In the genomic region with DNA sequence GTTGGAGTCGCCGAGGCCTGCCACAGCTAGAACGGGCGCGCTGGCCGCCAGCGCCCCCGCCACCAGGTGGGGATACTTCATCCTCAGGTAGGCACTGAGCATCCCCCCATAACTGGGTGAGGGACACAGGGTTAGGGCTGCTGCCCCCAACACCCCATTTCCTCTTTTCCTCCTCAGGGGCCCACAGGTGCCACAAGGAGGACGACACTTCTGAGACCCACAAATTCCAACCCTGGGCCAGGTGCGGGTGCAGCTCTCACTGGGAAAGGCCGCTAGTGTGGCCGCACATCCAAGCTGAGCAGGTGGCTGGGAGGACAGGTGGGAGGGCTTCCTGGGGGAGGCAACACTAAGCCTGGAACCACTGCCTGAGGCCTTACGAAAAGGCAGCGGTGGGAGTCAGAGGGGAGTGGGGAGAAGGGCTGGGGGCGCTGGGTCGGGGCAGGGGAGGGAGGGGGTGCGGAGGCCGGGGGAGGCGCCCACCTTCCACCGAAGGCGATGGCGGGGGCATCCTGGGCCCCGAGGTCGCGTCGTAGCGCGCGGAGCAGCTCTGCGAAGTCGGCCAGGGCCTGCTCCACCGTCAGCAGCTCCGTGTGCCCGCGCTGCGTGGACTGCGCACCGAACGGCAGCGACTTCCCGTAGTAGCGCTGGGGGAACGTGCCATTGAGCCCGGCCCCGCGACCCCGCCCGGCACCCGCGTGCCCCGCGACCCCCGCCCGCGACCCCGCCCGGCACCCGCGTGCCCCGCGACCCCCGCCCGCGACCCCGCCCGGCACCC, we compare ENCODE assay signal across 8 cellular contexts. TPM values are rescaled to one million over a fixed set of nuclear protein-coding genes. Genes with fewer than 3 reads are reported as not detected.
DNase-seq lines count a peak whose midpoint lies in the region; ATAC-seq and TF ChIP-seq lines count a peak whose summit lies in the region.

No MANE protein-coding gene starts in this region.

- peak; percentile 41 to 45 for ATAC-seq in activated T-cell treated with anti-CD3 and anti-CD28 coated beads, Interleukin-2, amount 50 U/mL, for 4 hours
- ATAC-seq in aorta (ENCODE audit: low FRiP score) (no peak), HG02571 (IDR thresholded peaks at IDR 0.05; ENCODE audit: unreplicated experiment) (no peak)

- H3K9me3 Mint-ChIP-seq in activated T-cell treated with anti-CD3 and anti-CD28 coated beads, Interleukin-2, amount 50 U/mL, for 4 hours, result no peaks in the 10 kb centered on the region

- H3K27me3 Mint-ChIP-seq in activated T-cell treated with anti-CD3 and anti-CD28 coated beads, Interleukin-2, amount 50 U/mL, for 4 hours (ENCODE audit: low read depth), result no peaks in the 10 kb centered on the region

- DNase-seq in stimulated activated CD4-positive, alpha-beta T cell treated with anti-CD3 and anti-CD28 coated beads, Interleukin-15, amount 100 ng/mL, for 24 hours, result peak; percentile 55
- DNase-seq in stimulated activated CD4-positive, alpha-beta T cell treated with anti-CD3 and anti-CD28 coated beads, Interleukin-12 subunit alpha, Interleukin-12 subunit beta, amount 100 ng/mL, for 4 hours, result no peak
- DNase-seq in activated T-cell treated with anti-CD3 and anti-CD28 coated beads, Interleukin-2, amount 50 U/mL, for 4 hours, result peak; percentile 29
- DNase-seq in hepatocyte (ENCODE audit: low spot score), result no peak
- no peak for DNase-seq in aorta
- DNase-seq in kidney tubule cell (ENCODE audit: low spot score), result no peak
- DNase-seq in NCI-H446 (lab: John Stamatoyannopoulos, UW), result no peak

- H3K36me3 Mint-ChIP-seq in activated T-cell treated with anti-CD3 and anti-CD28 coated beads, Interleukin-2, amount 50 U/mL, for 4 hours (ENCODE audit: insufficient read depth), result peaks cover 4% of the 10 kb centered on the region

- WGBS in hepatocyte (ENCODE audit: low lambda C conversion rate, missing lambda C conversion rate), result 91% methylated on average over 12 of the region's 66 CpGs
- 30 to 53% methylated on average over 27 to 66 of the region's 66 CpGs for WGBS in aorta, 2 donors

- H3K4me2 ChIP-seq in hepatocyte, result peak overlapping the region; percentile 70

- H3K4me1 Mint-ChIP-seq in activated T-cell treated with anti-CD3 and anti-CD28 coated beads, Interleukin-2, amount 50 U/mL, for 4 hours (ENCODE audit: low read depth), result peaks cover 2% of the 10 kb centered on the region

- H3K27me3 ChIP-seq in hepatocyte (no peaks in the 10 kb centered on the region), aorta (ENCODE audit: control insufficient read depth in 1 of 2, insufficient read depth in 2 of 2, low read length in 1 of 2) (no peaks in the 10 kb centered on the region)

- intact Hi-C loops in aorta (cut with DNase I), result no loop called here

- H3K79me2 ChIP-seq in hepatocyte, result peaks cover 3% of the 10 kb centered on the region

- H3K9me3 ChIP-seq in hepatocyte (ENCODE audit: low read depth), result no peaks in the 10 kb centered on the region
- H3K9me3 ChIP-seq in aorta (ENCODE audit: control insufficient read depth, low read length), result no peaks in the 10 kb centered on the region

- H4K20me1 ChIP-seq in hepatocyte (ENCODE audit: insufficient read depth, poor library complexity, severe bottlenecking), result no peaks in the 10 kb centered on the region

- H3K27ac ChIP-seq in hepatocyte, result no peak overlapping the region
- H3K27ac ChIP-seq in aorta (ENCODE audit: low read depth in 1 of 2, low read length in 2 of 2), result no peak overlapping the region

- no peaks in the 10 kb centered on the region for H3K9me2 ChIP-seq in hepatocyte (replicated peaks; ENCODE audit: insufficient read depth)

- H3K4me3 Mint-ChIP-seq in activated T-cell treated with anti-CD3 and anti-CD28 coated beads, Interleukin-2, amount 50 U/mL, for 4 hours, result peak overlapping the region; percentile 79

- H3K4me1 ChIP-seq in hepatocyte (ENCODE audit: insufficient read depth) (peaks cover 37% of the 10 kb centered on the region), aorta (ENCODE audit: control insufficient read depth in 1 of 2, insufficient read depth in 2 of 2, low read length in 2 of 2) (no peaks in the 10 kb centered on the region)

- H3K4me3 ChIP-seq in hepatocyte (no peak overlapping the region), aorta (ENCODE audit: low read length in 2 of 2) (peak overlapping the region; percentile 66 to 76)

- TF ChIP-seq CTCF in hepatocyte (IDR thresholded peaks at IDR 0.05; ENCODE audit: poor library complexity), result no peak

- no peak overlapping the region for H2AFZ ChIP-seq in hepatocyte

- H3K36me3 ChIP-seq in hepatocyte (replicated peaks; ENCODE audit: insufficient read depth, low read depth), result no peaks in the 10 kb centered on the region
- no peaks in the 10 kb centered on the region for H3K36me3 ChIP-seq in aorta (ENCODE audit: control insufficient read depth in 1 of 2, insufficient read depth in 2 of 2, low read length in 1 of 2)

RNA-seq across cellular contexts. Expression of a gene that starts 1.0 kb away (rescaled TPM):
- 100 to 1,000 TPM; 352 to 394 (median 392) TPM for total RNA-seq in activated T-cell treated with anti-CD3 and anti-CD28 coated beads, Interleukin-2, amount 50 U/mL, for 4 hours
- total RNA-seq in hepatocyte (206 and 207 TPM in 2 replicates), aorta (100 to 1,000 TPM in 1 of 2 donors, 10 to 100 TPM in 1; 97.4 to 153 TPM)
- polyA plus RNA-seq in hepatocyte (544 and 678 TPM in 2 replicates), aorta (100 to 1,000 TPM in 1 of 2 donors, 10 to 100 TPM in 1; 98.8 to 598 TPM)

RNA-seq across cellular contexts. Expression of a gene that starts 25.4 kb away (rescaled TPM):
- total RNA-seq in activated T-cell treated with anti-CD3 and anti-CD28 coated beads, Interleukin-2, amount 50 U/mL, for 4 hours, result under 1 TPM in 2 of 3 donors, not detected in 1; 0.13 to 0.26 TPM
- total RNA-seq in hepatocyte (not detected in 2 replicates), aorta (not detected)
- polyA plus RNA-seq in hepatocyte (not detected in 2 replicates), aorta (not detected)

RNA-seq across cellular contexts. Expression of a gene that starts 26.8 kb away (rescaled TPM):
- total RNA-seq in activated T-cell treated with anti-CD3 and anti-CD28 coated beads, Interleukin-2, amount 50 U/mL, for 4 hours, result 10 to 100 TPM; 30.7 to 34.0 (median 33.5) TPM
- total RNA-seq in hepatocyte (54.6 and 60.8 TPM in 2 replicates), aorta (10 to 100 TPM; 28.4 to 52.2 TPM)
- polyA plus RNA-seq in hepatocyte (94.2 and 101 TPM in 2 replicates), aorta (100 to 1,000 TPM in 1 of 2 donors, 10 to 100 TPM in 1; 21.2 to 104 TPM)

RNA-seq across cellular contexts. Expression of a gene that starts 36.3 kb away (rescaled TPM):
- 1 to 10 TPM; 5.6 to 8.4 (median 7.8) TPM for total RNA-seq in activated T-cell treated with anti-CD3 and anti-CD28 coated beads, Interleukin-2, amount 50 U/mL, for 4 hours
- total RNA-seq in hepatocyte (11.2 and 15.6 TPM in 2 replicates), aorta (10 to 100 TPM in 1 of 2 donors, 1 to 10 TPM in 1; 7.9 to 20.6 TPM)
- polyA plus RNA-seq in hepatocyte (39.1 and 40.1 TPM in 2 replicates), aorta (10 to 100 TPM in 1 of 2 donors, 1 to 10 TPM in 1; 4.1 to 13.2 TPM)

RNA-seq across cellular contexts. Expression of a gene that starts 43.2 kb away (rescaled TPM):
- 1 to 10 TPM; 3.6 to 5.5 (median 4.6) TPM for total RNA-seq in activated T-cell treated with anti-CD3 and anti-CD28 coated beads, Interleukin-2, amount 50 U/mL, for 4 hours
- 4.6 and 7.5 TPM in 2 replicates for total RNA-seq in hepatocyte
- 4.8 and 5.6 TPM in 2 replicates for polyA plus RNA-seq in hepatocyte
- under 1 TPM; 0.26 to 0.60 TPM for total RNA-seq in aorta
- polyA plus RNA-seq in aorta, result under 1 TPM in 1 of 2 donors, not detected in 1; 0.50 TPM

Comparison
In these comparisons a context has a peak if more than half of its experiments do, and no peak if none do; other contexts are left out.
1. DNase-seq: peak in stimulated activated CD4-positive, alpha-beta T cell treated with anti-CD3 and anti-CD28 coated beads, Interleukin-15, amount 100 ng/mL, for 24 hours (single experiment) and activated T-cell treated with anti-CD3 and anti-CD28 coated beads, Interleukin-2, amount 50 U/mL, for 4 hours (single experiment); none in stimulated activated CD4-positive, alpha-beta T cell treated with anti-CD3 and anti-CD28 coated beads, Interleukin-12 subunit alpha, Interleukin-12 subunit beta, amount 100 ng/mL, for 4 hours (single experiment), hepatocyte (single experiment), aorta (0 of 2), kidney tubule cell (single experiment) and NCI-H446 (0 of 2).
2. ATAC-seq: peak in activated T-cell treated with anti-CD3 and anti-CD28 coated beads, Interleukin-2, amount 50 U/mL, for 4 hours (2 of 2); none in aorta (single experiment) and HG02571 (single experiment).